23 cellular contexts compared by ENCODE assay signal in genomic region chr7:31934551-31934950, GRCh38.
DNase-seq lines count a peak whose midpoint lies in the region; ATAC-seq, FAIRE-seq and TF ChIP-seq lines count a peak whose summit lies in the region.
"Had no signal": no experiment of that assay in that cellular context is flagged by ENCODE, and none has a peak within 500 bp of the region (broad histone marks: within the 10 kb centered on the region; RNA-seq: fewer than 3 reads in every experiment).

No MANE protein-coding gene starts in this region.

- peak overlapping the region; percentile 20; the same call in 1 of the 2 replicates for H3K9ac ChIP-seq in SK-N-SH

- peak overlapping the region; percentile 47; the same call in 1 of the 2 replicates for H2AFZ ChIP-seq in SK-N-SH (ENCODE audit: low read depth)

- H4K20me1 ChIP-seq in SK-N-SH (ENCODE audit: insufficient read depth): no peaks in the 10 kb centered on the region

- no peak for ATAC-seq in activated CD8-positive, alpha-beta T cell treated with anti-CD3 and anti-CD28 coated beads, Interleukin-2, amount 10 ng/mL, durations not matched to agents 7 days and 5 days
- no peak for ATAC-seq in HG03025 (IDR thresholded peaks at IDR 0.05; ENCODE audit: low FRiP score, unreplicated experiment)
- ATAC-seq: T-cell had no signal

- no peaks in the 10 kb centered on the region for H3K9me2 ChIP-seq in SK-N-SH

- no peak overlapping the region for H3K4me3 Mint-ChIP-seq in activated CD8-positive, alpha-beta T cell treated with anti-CD3 and anti-CD28 coated beads, Interleukin-2, amount 10 ng/mL, durations not matched to agents 7 days and 5 days
- H3K4me3 Mint-ChIP-seq: B cell, CD14-positive monocyte, H9, HFFc6, T-cell had no signal

- no peaks in the 10 kb centered on the region for H3K79me2 ChIP-seq in SK-N-SH (ENCODE audit: insufficient read depth)

- TF ChIP-seq POLR2A in H54 (IDR thresholded peaks at IDR 0.05; ENCODE audit: low read depth, low read length): no peak

- H3K4me1 ChIP-seq in SK-N-SH (ENCODE audit: control insufficient read depth in 1 of 2, insufficient read depth in 2 of 2, low read depth in 1 of 2, low read length in 1 of 2): peaks cover 0 to 5% of the 10 kb centered on the region in 2 experiments; a peak in 2 of 4 replicates

- H3K4me1 Mint-ChIP-seq in activated CD8-positive, alpha-beta T cell treated with anti-CD3 and anti-CD28 coated beads, Interleukin-2, amount 10 ng/mL, durations not matched to agents 7 days and 5 days (ENCODE audit: low read depth): no peaks in the 10 kb centered on the region
- H3K4me1 Mint-ChIP-seq: B cell, CD14-positive monocyte, T-cell had no signal

- TF ChIP-seq EP300 in SK-N-SH (IDR thresholded peaks at IDR 0.05; ENCODE audit: borderline replicate concordance in 1 of 2, low read depth in 1 of 2, low read length in 1 of 2): no peak

- H3K27ac Mint-ChIP-seq in activated CD8-positive, alpha-beta T cell treated with anti-CD3 and anti-CD28 coated beads, Interleukin-2, amount 10 ng/mL, durations not matched to agents 7 days and 5 days: no peak overlapping the region
- H3K27ac Mint-ChIP-seq: B cell, CD14-positive monocyte, H9, T-cell had no signal

- peak overlapping the region; percentile 3; the same call in 1 of the 2 replicates for H3K4me2 ChIP-seq in SK-N-SH

- peak overlapping the region; percentile 58 to 71; a peak in 3 of 4 replicates for H3K27ac ChIP-seq in SK-N-SH (ENCODE audit: low read depth in 2 of 2, low read length in 1 of 2)
- H3K27ac ChIP-seq: HL-60 had no signal

- POLR2A ChIA-PET in SK-N-SH (lab: Yijun Ruan, JAX): no interaction called here
- POLR2A ChIA-PET in activated CD8-positive, alpha-beta T cell treated with anti-CD3 and anti-CD28 coated beads, Interleukin-2, amount 10 ng/mL, durations not matched to agents 7 days and 5 days (lab: Charles Lee): no interaction called here

- no peak for TF ChIP-seq RAD21 in SK-N-SH (IDR thresholded peaks at IDR 0.05; ENCODE audit: low read length)

- H3K4me3 ChIP-seq in SK-N-SH (ENCODE audit: low read depth in 2 of 2, low read length in 1 of 2): no peak overlapping the region

- peak; percentile 87 for FAIRE-seq in H54 (lab: Jason Lieb, UNC)
- FAIRE-seq: D721Med had no signal

- no peaks in the 10 kb centered on the region for H3K27me3 Mint-ChIP-seq in activated CD8-positive, alpha-beta T cell treated with anti-CD3 and anti-CD28 coated beads, Interleukin-2, amount 10 ng/mL, durations not matched to agents 7 days and 5 days (ENCODE audit: low read depth)
- H3K27me3 Mint-ChIP-seq: B cell, T-cell had no signal

- WGBS in SK-N-SH (ENCODE audit: low lambda C conversion rate): 9% methylated on average over 4 of the region's 4 CpGs

- H3K9me3 Mint-ChIP-seq in activated CD8-positive, alpha-beta T cell treated with anti-CD3 and anti-CD28 coated beads, Interleukin-2, amount 10 ng/mL, durations not matched to agents 7 days and 5 days (ENCODE audit: insufficient read depth): peaks cover 3% of the 10 kb centered on the region

- H3F3A ChIP-seq in SK-N-SH (replicated peaks; ENCODE audit: insufficient read depth): peaks cover 6% of the 10 kb centered on the region

- CTCF ChIA-PET in SK-N-SH (lab: Yijun Ruan, JAX): interaction anchor here (1.1 kb wide), 1 partner anchor 1400 kb away, joined by 4 read pairs; no protein-coding TSS in a partner anchor
- CTCF ChIA-PET in activated CD8-positive, alpha-beta T cell treated with anti-CD3 and anti-CD28 coated beads, Interleukin-2, amount 10 ng/mL, durations not matched to agents 7 days and 5 days (lab: Charles Lee): no interaction called here

- H3K36me3 ChIP-seq in SK-N-SH (replicated peaks in 1 of 2; ENCODE audit: control insufficient read depth in 1 of 2, insufficient read depth in 2 of 2, low read length in 1 of 2): no peaks in the 10 kb centered on the region

- DNase-seq in A172 (ENCODE audit: low spot score) (peak; percentile 33), H54 (ENCODE audit: insufficient read length, low spot score) (no peak), SK-N-SH (no peak), iris pigment epithelial cell (ENCODE audit: low read depth) (peak; percentile 30), GM03348 (ENCODE audit: low spot score) (no peak)
- DNase-seq in activated CD8-positive, alpha-beta T cell treated with anti-CD3 and anti-CD28 coated beads, Interleukin-2, amount 10 ng/mL, durations not matched to agents 7 days and 5 days: no peak
- no peak for DNase-seq in activated CD4-positive, alpha-beta T cell treated with anti-CD3 and anti-CD28 coated beads, Interleukin-2, amount 50 U/mL, for 4 hours
- DNase-seq: 8988T, DMS53, GF-D8, H9, HFFc6, NCI-H1105, NCI-H2081, NCI-H2171, NCI-H526, SHP77, T-cell had no signal

- TF ChIP-seq CTCF in SK-N-SH (IDR thresholded peaks at IDR 0.05): no peak

- H3K9me3 ChIP-seq in SK-N-SH: no peaks in the 10 kb centered on the region

- no peaks in the 10 kb centered on the region for H3K27me3 ChIP-seq in SK-N-SH (ENCODE audit: insufficient read depth)

- H3K36me3 Mint-ChIP-seq in activated CD8-positive, alpha-beta T cell treated with anti-CD3 and anti-CD28 coated beads, Interleukin-2, amount 10 ng/mL, durations not matched to agents 7 days and 5 days (ENCODE audit: low read depth): no peaks in the 10 kb centered on the region
- H3K36me3 Mint-ChIP-seq: CD14-positive monocyte, T-cell had no signal

TF ChIP-seq in SK-N-SH, 30 proteins besides CTCF, POLR2A, EP300 and RAD21:
- TF ChIP-seq POLR2AphosphoS5 (IDR thresholded peaks at IDR 0.05; ENCODE audit: low read depth, low read length): no peak
- no peak for TF ChIP-seq MXI1 (IDR thresholded peaks at IDR 0.05; ENCODE audit: low read depth, low read length)
- no peak for TF ChIP-seq JUND (IDR thresholded peaks at IDR 0.05)
- TF ChIP-seq FOXM1 (IDR thresholded peaks at IDR 0.05; ENCODE audit: low read depth): no peak
- TF ChIP-seq TCF12 (IDR thresholded peaks at IDR 0.05): no peak
- TF ChIP-seq ELF1 (IDR thresholded peaks at IDR 0.05): no peak
- TF ChIP-seq MAX (IDR thresholded peaks at IDR 0.05; ENCODE audit: low read depth): no peak
- no peak for TF ChIP-seq MEF2A (IDR thresholded peaks at IDR 0.05; ENCODE audit: borderline replicate concordance, low read depth)
- TF ChIP-seq RFX5 (IDR thresholded peaks at IDR 0.05; ENCODE audit: low read length): no peak
- TF ChIP-seq IRF3 (IDR thresholded peaks at IDR 0.05; ENCODE audit: low read depth, low read length): no peak
- TF ChIP-seq SIN3A (IDR thresholded peaks at IDR 0.05; ENCODE audit: borderline replicate concordance, low read depth, low read length): no peak
- TF ChIP-seq NRF1 (IDR thresholded peaks at IDR 0.05; ENCODE audit: low read depth, low read length): no peak
- no peak for TF ChIP-seq TAF1 (IDR thresholded peaks at IDR 0.05; ENCODE audit: borderline replicate concordance, low read depth, low read length)
- no peak for TF ChIP-seq TEAD4 (IDR thresholded peaks at IDR 0.05; ENCODE audit: borderline replicate concordance, insufficient read depth)
- TF ChIP-seq RXRA (IDR thresholded peaks at IDR 0.05; ENCODE audit: borderline replicate concordance, low read depth): no peak
- TF ChIP-seq NFIC (IDR thresholded peaks at IDR 0.05; ENCODE audit: borderline replicate concordance): no peak
- no peak for TF ChIP-seq EZH2phosphoT487 (IDR thresholded peaks at IDR 0.05; ENCODE audit: borderline replicate concordance, low read depth)
- TF ChIP-seq RCOR1 (IDR thresholded peaks at IDR 0.05; ENCODE audit: low read length): no peak

Comparison
In these comparisons a context has a peak if more than half of its experiments do, and no peak if none do; other contexts are left out.
1. DNase-seq: peak in A172 (single experiment) and iris pigment epithelial cell (single experiment); none in H54 (single experiment), SK-N-SH (single experiment), activated CD8-positive, alpha-beta T cell treated with anti-CD3 and anti-CD28 coated beads, Interleukin-2, amount 10 ng/mL, durations not matched to agents 7 days and 5 days (single experiment), GM03348 (single experiment) and activated CD4-positive, alpha-beta T cell treated with anti-CD3 and anti-CD28 coated beads, Interleukin-2, amount 50 U/mL, for 4 hours (0 of 2).